26 cellular contexts compared by ENCODE assay signal in the genomic region with DNA sequence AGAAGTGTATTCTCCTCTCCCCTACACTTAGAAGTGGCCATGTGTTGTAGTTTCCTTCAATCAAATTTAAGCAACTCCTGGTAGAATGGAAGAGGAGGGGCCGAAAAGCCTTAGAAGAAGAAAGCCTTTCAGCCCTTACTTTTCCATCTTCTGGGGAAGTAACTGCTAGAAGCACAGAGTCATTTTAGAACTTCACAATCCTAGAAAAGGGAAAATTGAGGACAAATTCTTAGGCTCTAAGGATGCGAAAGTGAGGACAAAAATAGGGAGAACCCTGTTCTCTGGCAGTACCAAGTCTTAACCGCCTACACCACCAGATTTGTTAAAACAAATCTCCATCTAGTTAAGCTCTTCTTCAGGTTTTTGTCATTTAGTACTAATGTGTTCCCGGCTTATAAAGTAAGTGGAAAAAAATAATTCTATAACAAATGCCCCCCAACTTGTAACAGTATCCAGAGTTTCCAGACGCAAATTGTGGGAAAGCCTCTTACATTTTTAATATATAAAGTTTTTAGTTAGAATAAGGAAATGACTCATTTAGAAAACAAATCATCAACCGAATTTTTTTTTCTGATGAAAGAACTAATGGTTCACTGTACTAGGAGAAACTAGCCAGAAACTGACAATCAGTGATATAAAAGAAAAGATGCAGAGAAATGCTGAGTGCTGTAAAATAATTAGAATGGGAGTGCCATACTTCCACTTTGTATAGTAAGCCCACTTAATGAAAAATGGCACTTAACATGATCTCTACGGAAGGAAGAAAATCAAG.
DNase-seq lines count a peak whose midpoint lies in the region; ATAC-seq, FAIRE-seq and TF ChIP-seq lines count a peak whose summit lies in the region.
"Had no signal": no experiment of that assay in that cellular context is flagged by ENCODE, and none has a peak within 500 bp of the region (broad histone marks: within the 10 kb centered on the region; RNA-seq: fewer than 3 reads in every experiment).

No MANE protein-coding gene starts in this region.

- H3K4me3 ChIP-seq in bronchial epithelial cell (ENCODE audit: low read depth, low read length) = no peak overlapping the region
- H3K4me3 ChIP-seq: BLaER1, heart right ventricle, left ventricle myocardium inferior, pancreas had no signal

- TF ChIP-seq CTCF in bronchial epithelial cell (IDR thresholded peaks at IDR 0.05; ENCODE audit: insufficient read depth, low read length, severe bottlenecking) = no peak
- no peak for TF ChIP-seq CTCF in GM10248 (IDR thresholded peaks at IDR 0.05; ENCODE audit: control extremely low read depth, extremely low read depth, low read depth, missing control alignments)

- ATAC-seq in HG03175 (IDR thresholded peaks at IDR 0.05; ENCODE audit: unreplicated experiment) = no peak
- ATAC-seq: heart right ventricle; naive thymus-derived CD8-positive, alpha-beta T cell; pancreas; right cardiac atrium had no signal

- POLR2A ChIA-PET in GM10248 (lab: Yijun Ruan, JAX) = no interaction called here

- FAIRE-seq in bronchial epithelial cell (lab: Jason Lieb, UNC) = no peak
- no peak for FAIRE-seq in frontal cortex (lab: Jason Lieb, UNC)
- FAIRE-seq: GM12891, pancreas had no signal

- no peaks in the 10 kb centered on the region for H3K27me3 ChIP-seq in bronchial epithelial cell (ENCODE audit: control insufficient read depth, insufficient read depth, low read length)
- H3K27me3 ChIP-seq: BLaER1, heart right ventricle, pancreas had no signal

- H3K36me3 ChIP-seq in bronchial epithelial cell (ENCODE audit: control insufficient read depth, insufficient read depth, low read length) = peaks cover 4% of the 10 kb centered on the region
- H3K36me3 ChIP-seq: left ventricle myocardium inferior had no signal

- DNase-seq in HT1080 (ENCODE audit: low read depth) (peak; percentile 22), bronchial epithelial cell (ENCODE audit: low read depth) (peak; percentile 30), hepatic stellate cell (ENCODE audit: low spot score) (peak; percentile 4), renal cortical epithelial cell (ENCODE audit: low read depth) (peak; percentile 3), GM10248 (ENCODE audit: extremely low spot score) (no peak), frontal cortex (ENCODE audit: low spot score in 2 of 2) (no peak)
- DNase-seq: activated CD4-positive, alpha-beta T cell treated with anti-CD3 and anti-CD28 coated beads, Interleukin-2, amount 10 ng/mL, durations not matched to agents 7 days and 5 days; activated naive CD4-positive, alpha-beta T cell treated with anti-CD3 and anti-CD28 coated beads for 36 hours; activated T-cell treated with anti-CD3 and anti-CD28 coated beads, Interleukin-2, amount 50 U/mL, for 48 hours; amniotic stem cell; Caco-2; DND-41; H7; heart right ventricle; left ventricle myocardium inferior; midbrain; naive thymus-derived CD8-positive, alpha-beta T cell; NCI-H1105; NCI-H2029 treated with DMSO at 0.1 percent for 48 hours; NCI-H2227 treated with DMSO at 0.1 percent for 48 hours; pancreas; right cardiac atrium; stimulated activated CD4-positive, alpha-beta T cell treated with anti-CD3 and anti-CD28 coated beads, Interleukin-12 subunit alpha, Interleukin-12 subunit beta, amount 100 ng/mL, for 4 hours had no signal

- CTCF ChIA-PET in GM10248 (lab: Yijun Ruan, JAX) = interaction anchor here (0.5 to 1.5 kb wide), 4 partner anchors 9 to 1226 kb away, joined by 3 to 5 read pairs (median 4); no protein-coding TSS in a partner anchor

Comparison
In these comparisons a context has a peak if more than half of its experiments do, and no peak if none do; other contexts are left out.
1. DNase-seq: peak in HT1080 (single experiment), bronchial epithelial cell (single experiment), hepatic stellate cell (single experiment) and renal cortical epithelial cell (single experiment); none in GM10248 (single experiment) and frontal cortex (0 of 2).